In genomic region chr2:120175000-120175581, GRCh38 we compare ENCODE assay signal across 8 cellular contexts. TPM values are rescaled to one million over a fixed set of nuclear protein-coding genes. Genes with fewer than 3 reads are reported as not detected.
DNase-seq lines count a peak whose midpoint lies in the region; ATAC-seq and TF ChIP-seq lines count a peak whose summit lies in the region.

No MANE protein-coding gene starts in this region.

- 0 out of 2 replicates have a peak, but pooled peaks cover 11% of the 10 kb centered on the region for H3F3A ChIP-seq in SU-DHL-6 (ENCODE audit: insufficient read depth)

- peaks cover 0 to 15% (median 0%) of the 10 kb centered on the region in 5 donors for H3K36me3 Mint-ChIP-seq in naive thymus-derived CD4-positive, alpha-beta T cell

- intact Hi-C loops in Right ventricle myocardium inferior (cut with DNase I) = loop anchor here (5.0 to 10.0 kb wide), 5 partner anchors 68 to 473 kb away; partner anchors contain the start of genes EPB41L5 and PTPN4
- intact Hi-C loops in cardiac septum (cut with DNase I) = loop anchor here (2.0 to 5.0 kb wide), 3 partner anchors 66 to 473 kb away; partner anchors contain the start of gene PTPN4
- intact Hi-C loops in esophagus muscularis mucosa (cut with DNase I) = loop anchor here (2.0 to 10.0 kb wide), 3 partner anchors 64 to 470 kb away; no protein-coding TSS in a partner anchor
- intact Hi-C loops in naive thymus-derived CD4-positive, alpha-beta T cell (cut with micrococcal nuclease) = loop anchor here (1.0 to 10.0 kb wide), 11 partner anchors 66 to 1863 kb away; partner anchors contain the start of genes C2orf76 (in 1 of the 2), CLASP1 (in 1 of the 2) and DBI (in 1 of the 2)

- H3K79me2 ChIP-seq in SU-DHL-6 (ENCODE audit: insufficient read depth, low read length) = no peaks in the 10 kb centered on the region

- peak overlapping the region in 5 of 10 donors; percentile 7 to 50 (median 20) for H3K4me3 Mint-ChIP-seq in naive thymus-derived CD4-positive, alpha-beta T cell

- H3K27ac ChIP-seq in SU-DHL-6 (ENCODE audit: low read depth, low read length) (no peak overlapping the region), esophagus muscularis mucosa (replicated peaks in 1 of 4) (peak overlapping the region in 2 of 4 donors; percentile 25 to 60)
- peak overlapping the region; percentile 79 for H3K27ac ChIP-seq in naive thymus-derived CD4-positive, alpha-beta T cell (ENCODE audit: low read depth, low read length)

- H3K9me3 ChIP-seq in SU-DHL-6 (ENCODE audit: insufficient read depth, low read length) (no peaks in the 10 kb centered on the region), esophagus muscularis mucosa (no peaks in the 10 kb centered on the region)
- no peaks in the 10 kb centered on the region for H3K9me3 ChIP-seq in naive thymus-derived CD4-positive, alpha-beta T cell (ENCODE audit: control insufficient read depth in 2 of 3, low read length in 3 of 3)

- no peak overlapping the region for H3K4me3 ChIP-seq in SU-DHL-6 (ENCODE audit: insufficient read depth, low read length, poor library complexity, severe bottlenecking)
- peak overlapping the region in 1 of 4 donors; percentile 5 for H3K4me3 ChIP-seq in esophagus muscularis mucosa
- H3K4me3 ChIP-seq in naive thymus-derived CD4-positive, alpha-beta T cell (ENCODE audit: low read length) = no peak overlapping the region

- peaks cover 0 to 1% (median 0%) of the 10 kb centered on the region in 11 donors for H3K9me3 Mint-ChIP-seq in naive thymus-derived CD4-positive, alpha-beta T cell

- CTCF ChIA-PET in naive thymus-derived CD4-positive, alpha-beta T cell (lab: Charles Lee) = interaction anchor here (0.6 to 4.3 kb wide), 33 partner anchors 9 to 535 kb away, joined by 3 to 60 read pairs (median 6); partner anchors contain the start of genes EPB41L5, PTPN4 and TMEM177

- peak overlapping the region; percentile 9 for H3K4me2 ChIP-seq in SU-DHL-6 (ENCODE audit: low read depth, low read length, poor library complexity, severe bottlenecking)

- peaks cover 8 to 12% (median 9%) of the 10 kb centered on the region in 4 donors for H3K4me1 ChIP-seq in esophagus muscularis mucosa
- H3K4me1 ChIP-seq in naive thymus-derived CD4-positive, alpha-beta T cell (ENCODE audit: control insufficient read depth in 2 of 2, insufficient read depth in 2 of 2, low read length in 2 of 2) = peaks cover 17 to 49% of the 10 kb centered on the region in 2 donors

- no peaks in the 10 kb centered on the region for H3K27me3 ChIP-seq in SU-DHL-6 (ENCODE audit: low read length)
- no peaks in the 10 kb centered on the region for H3K27me3 ChIP-seq in esophagus muscularis mucosa
- no peaks in the 10 kb centered on the region for H3K27me3 ChIP-seq in naive thymus-derived CD4-positive, alpha-beta T cell (ENCODE audit: control insufficient read depth in 2 of 2, insufficient read depth in 2 of 2, low read length in 2 of 2)

- H2AFZ ChIP-seq in SU-DHL-6 (ENCODE audit: low read depth, low read length, severe bottlenecking) = peak overlapping the region; percentile 45

- no peaks in the 10 kb centered on the region for H4K20me1 ChIP-seq in SU-DHL-6 (ENCODE audit: low read depth, low read length)

- TF ChIP-seq EP300 in esophagus muscularis mucosa (IDR thresholded peaks at IDR 0.05) = no peak

- peaks cover 13 to 54% (median 43%) of the 10 kb centered on the region in 7 donors for H3K4me1 Mint-ChIP-seq in naive thymus-derived CD4-positive, alpha-beta T cell

- POLR2A ChIA-PET in naive thymus-derived CD4-positive, alpha-beta T cell (lab: Charles Lee) = interaction anchor here (0.6 to 4.4 kb wide), 9 partner anchors 47 to 534 kb away, joined by 3 to 43 read pairs (median 6); partner anchors contain the start of genes PTPN4 and TMEM185B

- TF ChIP-seq POLR2A in esophagus muscularis mucosa (IDR thresholded peaks at IDR 0.05; ENCODE audit: low read depth) = no peak

- ATAC-seq in Right ventricle myocardium inferior = peak; percentile 40
- no peak for ATAC-seq in naive thymus-derived CD4-positive, alpha-beta T cell
- no peak for ATAC-seq in HG02571 (IDR thresholded peaks at IDR 0.05; ENCODE audit: unreplicated experiment)
- no peak for ATAC-seq in GM18520 (IDR thresholded peaks at IDR 0.05; ENCODE audit: unreplicated experiment)

- TF ChIP-seq CTCF in SU-DHL-6 (IDR thresholded peaks at IDR 0.05; ENCODE audit: insufficient read depth, low read length, poor library complexity, severe bottlenecking) (peak; percentile 64), esophagus muscularis mucosa (IDR thresholded peaks at IDR 0.05) (peak; percentile 69 to 78 (median 73))

- H3K36me3 ChIP-seq in SU-DHL-6 (ENCODE audit: low read length) (no peaks in the 10 kb centered on the region), esophagus muscularis mucosa (peaks cover 0 to 37% (median 9%) of the 10 kb centered on the region in 4 donors)
- H3K36me3 ChIP-seq in naive thymus-derived CD4-positive, alpha-beta T cell (ENCODE audit: control insufficient read depth in 2 of 3, insufficient read depth in 3 of 3, low read length in 3 of 3) = no peaks in the 10 kb centered on the region

- no peak for DNase-seq in Right ventricle myocardium inferior (ENCODE audit: missing footprints)
- DNase-seq in cardiac septum (ENCODE audit: low spot score) = no peak
- peak; percentile 40 for DNase-seq in NCI-H1092 treated with DMSO at 0.1 percent for 48 hours (lab: John Stamatoyannopoulos, UW)
- DNase-seq in esophagus muscularis mucosa (ENCODE audit: extremely low spot score) = no peak
- peak in 7 of 9 donors; percentile 37 to 63 (median 56) for DNase-seq in naive thymus-derived CD4-positive, alpha-beta T cell

- H3K27ac Mint-ChIP-seq in naive thymus-derived CD4-positive, alpha-beta T cell = peak overlapping the region in 8 of 9 donors; percentile 84 to 99 (median 96)

- no peak overlapping the region for H3K9ac ChIP-seq in SU-DHL-6 (ENCODE audit: low read length)

- H3K9me2 ChIP-seq in SU-DHL-6 (replicated peaks; ENCODE audit: insufficient read depth, low read length) = no peaks in the 10 kb centered on the region

- H3K27me3 Mint-ChIP-seq in naive thymus-derived CD4-positive, alpha-beta T cell = peaks cover 0 to 3% (median 0%) of the 10 kb centered on the region in 5 donors

- 27% methylated on average over 6 of the region's 6 CpGs for WGBS in esophagus muscularis mucosa

RNA-seq across cellular contexts. Expression of gene TMEM185B, which starts 48.1 kb away (rescaled TPM):
- total RNA-seq in Right ventricle myocardium inferior (20.6 TPM), cardiac septum (22.7 TPM), esophagus muscularis mucosa (10 to 100 TPM; 21.6 to 33.8 (median 31.9) TPM)
- 10 to 100 TPM; 14.9 to 36.8 (median 19.5) TPM for total RNA-seq in naive thymus-derived CD4-positive, alpha-beta T cell
- polyA plus RNA-seq in naive thymus-derived CD4-positive, alpha-beta T cell = 10 to 100 TPM; 17.9 to 19.6 TPM

Comparison
In these comparisons a context has a peak if more than half of its experiments do, and no peak if none do; other contexts are left out.
1. DNase-seq: peak in NCI-H1092 treated with DMSO at 0.1 percent for 48 hours (single experiment) and naive thymus-derived CD4-positive, alpha-beta T cell (7 of 9); none in Right ventricle myocardium inferior (single experiment), cardiac septum (single experiment) and esophagus muscularis mucosa (single experiment).